ENCODE assay signal across 12 cellular contexts in genomic region chr3:69433938-69434263, GRCh38. TPM values are rescaled to one million over a fixed set of nuclear protein-coding genes. Genes with fewer than 3 reads are reported as not detected.
A peak's percentile ranks its signal among the peaks of the same experiment; 100 is the strongest.
DNase-seq lines count a peak whose midpoint lies in the region; ATAC-seq and TF ChIP-seq lines count a peak whose summit lies in the region.
"Had no signal": no experiment of that assay in that cellular context is flagged by ENCODE, and none has a peak within 500 bp of the region (broad histone marks: within the 10 kb centered on the region; RNA-seq: fewer than 3 reads in every experiment).

No MANE protein-coding gene starts in this region.

- ATAC-seq in natural killer cell treated with Interleukin-12 subunit alpha and Interleukin-12 subunit beta and Interleukin-15 and Interleukin-18, amount 100 ng/mL, for 72 hours = peak in 1 of 2 donors; percentile 55
- no peak for ATAC-seq in natural killer cell
- no peak for ATAC-seq in mucosa of descending colon

- peak overlapping the region; percentile 79 for H3K27ac ChIP-seq in temporal lobe (ENCODE audit: low read depth, low read length)
- H3K27ac ChIP-seq: BLaER1, left ventricle myocardium inferior had no signal

- H3K27ac Mint-ChIP-seq in natural killer cell treated with Interleukin-12 subunit alpha and Interleukin-12 subunit beta and Interleukin-15 and Interleukin-18, amount 100 ng/mL, for 72 hours = peak overlapping the region in 1 of 2 donors; percentile 16
- no peak overlapping the region for H3K27ac Mint-ChIP-seq in natural killer cell

- DNase-seq in natural killer cell treated with Interleukin-12 subunit alpha and Interleukin-12 subunit beta and Interleukin-15 and Interleukin-18, amount 100 ng/mL, for 72 hours (ENCODE audit: low spot score) = no peak
- DNase-seq in natural killer cell (no peak), OCI-M1 (lab: John Stamatoyannopoulos, UW) (peak; percentile 6), epithelial cell of esophagus (ENCODE audit: low read depth) (peak; percentile 80), superior temporal gyrus (ENCODE audit: extremely low spot score) (no peak), posterior cingulate gyrus (no peak), mucosa of descending colon (no peak)
- DNase-seq: aorta, left ventricle myocardium inferior, NCI-H1105 treated with DMSO at 0.1 percent for 48 hours had no signal

- H3K4me1 ChIP-seq in mucosa of descending colon (ENCODE audit: low read depth) = no peaks in the 10 kb centered on the region
- H3K4me1 ChIP-seq: BLaER1 had no signal

- H3K36me3 Mint-ChIP-seq in natural killer cell treated with Interleukin-12 subunit alpha and Interleukin-12 subunit beta and Interleukin-15 and Interleukin-18, amount 100 ng/mL, for 72 hours = no peaks in the 10 kb centered on the region
- no peaks in the 10 kb centered on the region for H3K36me3 Mint-ChIP-seq in natural killer cell

- peaks cover 0 to 5% of the 10 kb centered on the region in 2 donors for H3K27me3 Mint-ChIP-seq in natural killer cell treated with Interleukin-12 subunit alpha and Interleukin-12 subunit beta and Interleukin-15 and Interleukin-18, amount 100 ng/mL, for 72 hours
- peaks cover 8 to 13% of the 10 kb centered on the region in 2 donors for H3K27me3 Mint-ChIP-seq in natural killer cell (ENCODE audit: low read depth in 2 of 2)

- intact Hi-C loops in natural killer cell (cut with micrococcal nuclease) (no loop called here), posterior cingulate gyrus (cut with DNase I) (no loop called here), mucosa of descending colon (cut with DNase I, micrococcal nuclease) (no loop called here)

- peaks cover 10 to 12% of the 10 kb centered on the region in 2 donors for H3K4me1 Mint-ChIP-seq in natural killer cell treated with Interleukin-12 subunit alpha and Interleukin-12 subunit beta and Interleukin-15 and Interleukin-18, amount 100 ng/mL, for 72 hours (ENCODE audit: low read depth in 2 of 2)
- peaks cover 0 to 4% of the 10 kb centered on the region in 2 donors for H3K4me1 Mint-ChIP-seq in natural killer cell

- peak overlapping the region; percentile 33 for H3K4me3 Mint-ChIP-seq in natural killer cell treated with Interleukin-12 subunit alpha and Interleukin-12 subunit beta and Interleukin-15 and Interleukin-18, amount 100 ng/mL, for 72 hours
- no peak overlapping the region for H3K4me3 Mint-ChIP-seq in natural killer cell

- TF ChIP-seq CTCF in natural killer cell (IDR thresholded peaks at IDR 0.05) (no peak), epithelial cell of esophagus (IDR thresholded peaks at IDR 0.05; ENCODE audit: insufficient read depth, low read depth, low read length, missing control alignments) (no peak), mucosa of descending colon (IDR thresholded peaks at IDR 0.05) (no peak)

- H3K9me3 Mint-ChIP-seq in natural killer cell treated with Interleukin-12 subunit alpha and Interleukin-12 subunit beta and Interleukin-15 and Interleukin-18, amount 100 ng/mL, for 72 hours = no peaks in the 10 kb centered on the region
- H3K9me3 Mint-ChIP-seq in natural killer cell = no peaks in the 10 kb centered on the region

- H3K36me3 ChIP-seq in mucosa of descending colon (ENCODE audit: low read depth) = no peaks in the 10 kb centered on the region
- H3K36me3 ChIP-seq: BLaER1, left ventricle myocardium inferior had no signal

- H3K4me3 ChIP-seq in epithelial cell of esophagus (ENCODE audit: low read length) (no peak overlapping the region), mucosa of descending colon (no peak overlapping the region)
- H3K4me3 ChIP-seq: BLaER1, left ventricle myocardium inferior had no signal

- no peaks in the 10 kb centered on the region for H3K9me3 ChIP-seq in mucosa of descending colon
- H3K9me3 ChIP-seq: BLaER1, left ventricle myocardium inferior had no signal

RNA-seq across cellular contexts. Expression of gene FRMD4B, which starts 48.0 kb away (rescaled TPM):
- total RNA-seq in natural killer cell treated with Interleukin-12 subunit alpha and Interleukin-12 subunit beta and Interleukin-15 and Interleukin-18, amount 100 ng/mL, for 72 hours = 10 to 100 TPM; 27.1 to 38.3 TPM
- 10 to 100 TPM in 1 of 3 donors, 1 to 10 TPM in 2; 8.5 to 19.8 (median 9.4) TPM for total RNA-seq in natural killer cell
- 49.9 TPM for total RNA-seq in temporal lobe
- total RNA-seq in mucosa of descending colon = 10 to 100 TPM; 26.0 to 29.4 (median 28.6) TPM

Comparison
In these comparisons a context has a peak if more than half of its experiments do, and no peak if none do; other contexts are left out.
1. DNase-seq: peak in OCI-M1 (single experiment) and epithelial cell of esophagus (single experiment); none in natural killer cell treated with Interleukin-12 subunit alpha and Interleukin-12 subunit beta and Interleukin-15 and Interleukin-18, amount 100 ng/mL, for 72 hours (single experiment), natural killer cell (single experiment), superior temporal gyrus (single experiment), posterior cingulate gyrus (0 of 10) and mucosa of descending colon (0 of 3).